Comparison of ENCODE assay signal across 1 cellular context in genomic region chr3:71062037-71062919, GRCh38.
TF ChIP-seq lines count a peak whose summit lies in the region.

No MANE protein-coding gene starts in this region.

TF ChIP-seq in HEK293, 187 proteins besides CTCF, POLR2A, EP300 and RAD21 (continued from another document):
- peak; percentile 71 for TF ChIP-seq INSM2 (tag by site-specific recombination; IDR thresholded peaks at IDR 0.05)
- TF ChIP-seq FEZF1 (tag by site-specific recombination; IDR thresholded peaks at IDR 0.05) = 0 out of 2 replicates have a peak, but pooled peaks have one; percentile 6
- TF ChIP-seq ZNF664 (tag by site-specific recombination; IDR thresholded peaks at IDR 0.05) = no peak; the same call in 1 of the 2 replicates
- no peak for TF ChIP-seq ZNF157 (tag by site-specific recombination; IDR thresholded peaks at IDR 0.05)
- TF ChIP-seq KLF10 (tag by site-specific recombination; IDR thresholded peaks at IDR 0.05) = peak; percentile 36; the same call in 1 of the 2 replicates
- peak; percentile 69 for TF ChIP-seq SCRT2 (tag by site-specific recombination; IDR thresholded peaks at IDR 0.05)
- peak; percentile 40 for TF ChIP-seq ZBTB17 (tag by site-specific recombination; IDR thresholded peaks at IDR 0.05)
- no peak for TF ChIP-seq KLF7 (tag by site-specific recombination; IDR thresholded peaks at IDR 0.05; ENCODE audit: borderline replicate concordance)
- TF ChIP-seq ZNF19 (tag by site-specific recombination; IDR thresholded peaks at IDR 0.05; ENCODE audit: low read depth) = no peak
- TF ChIP-seq ZNF561 (tag by site-specific recombination; IDR thresholded peaks at IDR 0.05; ENCODE audit: borderline replicate concordance) = no peak
TF ChIP-seq in HEK293: peak in this region for 17.
